15 cellular contexts compared by ENCODE assay signal in the genomic region with DNA sequence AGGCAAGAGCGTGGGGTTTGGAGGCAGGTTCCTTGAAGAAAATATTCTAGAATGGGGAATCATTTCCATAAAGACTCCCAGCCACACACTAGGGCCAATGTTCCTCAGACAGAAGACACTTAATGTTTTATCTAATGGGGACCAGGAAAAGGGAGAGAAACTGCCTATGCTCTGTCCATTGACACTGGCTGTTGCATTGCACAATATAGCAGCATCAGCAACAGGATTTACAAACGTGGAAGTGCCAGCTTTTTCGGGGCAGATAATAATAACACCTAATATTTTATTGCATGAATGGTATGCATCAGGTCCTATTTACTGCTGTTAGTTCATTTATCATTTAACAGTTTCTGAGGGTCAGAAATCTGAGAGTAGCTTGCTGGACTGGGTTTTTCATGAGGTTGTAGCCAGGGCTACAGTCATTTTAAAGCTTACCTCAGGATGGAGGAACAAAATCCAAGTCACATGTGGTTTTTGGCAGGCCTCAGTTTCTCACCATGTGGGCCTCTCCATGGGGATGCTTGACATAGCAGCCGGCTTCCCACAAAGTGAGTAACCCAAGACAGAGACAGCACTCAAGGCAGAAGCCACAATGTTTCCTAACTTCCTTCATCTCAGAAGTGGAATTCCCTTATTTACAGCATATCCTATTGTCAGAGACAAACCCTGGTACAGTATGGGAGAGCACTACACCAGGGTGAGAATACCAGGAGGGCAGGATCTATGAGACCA.
DNase-seq lines count a peak whose midpoint lies in the region; ATAC-seq and TF ChIP-seq lines count a peak whose summit lies in the region.
"Had no signal": no experiment of that assay in that cellular context is flagged by ENCODE, and none has a peak within 500 bp of the region (broad histone marks: within the 10 kb centered on the region; RNA-seq: fewer than 3 reads in every experiment).

No MANE protein-coding gene starts in this region.

- no peak for ATAC-seq in HG03442 (IDR thresholded peaks at IDR 0.05; ENCODE audit: unreplicated experiment)
- ATAC-seq: activated T-helper 17 cell treated with anti-CD3 and anti-CD28 coated beads, Interleukin-2, amount 50 U/mL, for 72 hours; GM23338; T-helper 17 cell had no signal

- no peaks in the 10 kb centered on the region for H3K27me3 ChIP-seq in MM.1S (replicated peaks; ENCODE audit: insufficient read depth, low read length)
- H3K27me3 ChIP-seq: neutrophil, Peyer's patch had no signal

- no peak overlapping the region for H2AFZ ChIP-seq in MM.1S (ENCODE audit: low read length)
- H2AFZ ChIP-seq: GM23338 had no signal

- DNase-seq in AG04449 (ENCODE audit: low read depth, low spot score) (peak; percentile 95), HCEC 1CT (peak; percentile 77), cardiac fibroblast (ENCODE audit: low read depth in 2 of 2) (peak; percentile 83 to 85), mucosa of gallbladder (ENCODE audit: low spot score) (peak; percentile 28), MM.1S (no peak), NCI-H187 (lab: John Stamatoyannopoulos, UW) (no peak), NCI-H510A treated with DMSO at 0.1 percent for 48 hours (lab: John Stamatoyannopoulos, UW) (no peak)
- DNase-seq: AML-193, DMS53, Peyer's patch, T-helper 17 cell had no signal

- CTCF ChIA-PET in AG04449 (lab: Yijun Ruan, JAX) = interaction anchor here (2.0 kb wide), 1 partner anchor 490 kb away, joined by 5 read pairs; no protein-coding TSS in a partner anchor

- H3K9me3 ChIP-seq in MM.1S (replicated peaks; ENCODE audit: insufficient read depth, low read length) = no peaks in the 10 kb centered on the region
- H3K9me3 ChIP-seq: neutrophil, Peyer's patch had no signal

- no peak overlapping the region for H3K27ac ChIP-seq in MM.1S (ENCODE audit: low read length)
- H3K27ac ChIP-seq: neutrophil, Peyer's patch had no signal

- H3K36me3 ChIP-seq in MM.1S (replicated peaks; ENCODE audit: insufficient read depth, low read length) = no peaks in the 10 kb centered on the region
- H3K36me3 ChIP-seq: neutrophil, Peyer's patch had no signal

- no peak overlapping the region for H3K4me2 ChIP-seq in MM.1S (ENCODE audit: low read depth, low read length)
- H3K4me2 ChIP-seq: GM23338 had no signal

- TF ChIP-seq CTCF in AG04449 (IDR thresholded peaks at IDR 0.05; ENCODE audit: insufficient read depth, low read length, missing control alignments) (no peak), cardiac fibroblast (IDR thresholded peaks at IDR 0.05; ENCODE audit: low read depth, low read length) (no peak), MM.1S (IDR thresholded peaks at IDR 0.05; ENCODE audit: low read length) (no peak)

- H3K9me2 ChIP-seq in MM.1S (replicated peaks; ENCODE audit: insufficient read depth, low read length) = no peaks in the 10 kb centered on the region

- POLR2A ChIA-PET in AG04449 (lab: Yijun Ruan, JAX) = interaction anchor here (0.9 kb wide), 1 partner anchor 483 kb away, joined by 3 read pairs; a partner anchor contains a TSS

- no peaks in the 10 kb centered on the region for H3F3A ChIP-seq in MM.1S (ENCODE audit: insufficient read depth, low read length)

- H3K4me1 ChIP-seq in MM.1S (ENCODE audit: low read length) = no peaks in the 10 kb centered on the region
- H3K4me1 ChIP-seq: Peyer's patch had no signal

- no peak overlapping the region for H3K9ac ChIP-seq in MM.1S (ENCODE audit: low read length)

- no peaks in the 10 kb centered on the region for H3K79me2 ChIP-seq in MM.1S (ENCODE audit: low read length)

- no peaks in the 10 kb centered on the region for H4K20me1 ChIP-seq in MM.1S (ENCODE audit: insufficient read depth, low read length)

- H3K4me3 ChIP-seq in AG04449 (ENCODE audit: low read depth, low read length) (no peak overlapping the region), cardiac fibroblast (replicated peaks in 1 of 2; ENCODE audit: low read depth in 2 of 2, low read length in 2 of 2) (no peak overlapping the region), MM.1S (ENCODE audit: low read length) (no peak overlapping the region)
- H3K4me3 ChIP-seq: GM23338, Peyer's patch had no signal

Comparison
In these comparisons a context has a peak if more than half of its experiments do, and no peak if none do; other contexts are left out.
1. DNase-seq: peak in AG04449 (single experiment), HCEC 1CT (single experiment), cardiac fibroblast (2 of 2) and mucosa of gallbladder (single experiment); none in MM.1S (single experiment), NCI-H187 (0 of 2) and NCI-H510A treated with DMSO at 0.1 percent for 48 hours (single experiment).